ENCODE assay signal across 24 cellular contexts in the genomic region with DNA sequence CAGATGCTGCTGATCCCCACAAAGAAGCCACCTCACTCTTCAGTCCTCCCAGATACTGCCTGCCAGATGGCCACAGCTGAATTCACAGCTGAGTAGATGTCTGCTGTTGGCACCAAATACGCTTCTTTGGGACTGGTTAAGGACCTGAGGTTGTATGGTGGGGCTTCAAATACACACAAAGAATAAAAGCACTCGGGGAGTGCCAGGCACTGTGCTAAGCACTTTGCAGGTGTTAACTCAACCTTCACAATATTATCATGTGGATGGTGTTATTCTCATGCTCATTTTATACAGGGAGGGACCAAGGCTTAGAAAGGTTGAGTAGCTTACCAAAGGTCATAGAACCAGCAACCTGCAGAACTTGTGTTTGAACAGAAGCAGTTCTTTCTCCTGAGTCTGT.
"Had no signal": no experiment of that assay in that cellular context is flagged by ENCODE, and none has a peak within 500 bp of the region (broad histone marks: within the 10 kb centered on the region; RNA-seq: fewer than 3 reads in every experiment).

No MANE protein-coding gene starts in this region.

- H3K27me3 Mint-ChIP-seq: activated CD4-positive, alpha-beta T cell treated with anti-CD3 and anti-CD28 coated beads for 36 hours; activated CD8-positive, alpha-beta T cell treated with anti-CD3 and anti-CD28 coated beads for 36 hours; activated naive CD8-positive, alpha-beta T cell treated with anti-CD3 and anti-CD28 coated beads, Interleukin-2, amount 10 ng/mL, durations not matched to agents 7 days and 5 days; T-cell had no signal

- ATAC-seq: activated CD4-positive, alpha-beta T cell treated with anti-CD3 and anti-CD28 coated beads for 36 hours; activated CD8-positive, alpha-beta T cell treated with anti-CD3 and anti-CD28 coated beads for 36 hours; activated T-cell treated with anti-CD3 and anti-CD28 coated beads, Interleukin-2, amount 50 U/mL, for 72 hours; Panc1; Right ventricle myocardium inferior; T-cell had no signal

- H3K4me1 Mint-ChIP-seq: activated CD4-positive, alpha-beta T cell treated with anti-CD3 and anti-CD28 coated beads for 36 hours; activated naive CD8-positive, alpha-beta T cell treated with anti-CD3 and anti-CD28 coated beads, Interleukin-2, amount 10 ng/mL, durations not matched to agents 7 days and 5 days; T-cell had no signal

- DNase-seq: activated CD4-positive, alpha-beta T cell treated with anti-CD3 and anti-CD28 coated beads for 36 hours; activated CD8-positive, alpha-beta memory T cell treated with anti-CD3 and anti-CD28 coated beads, Interleukin-2, amount 50 U/mL, for 4 hours; activated CD8-positive, alpha-beta T cell treated with anti-CD3 and anti-CD28 coated beads for 36 hours; activated naive CD4-positive, alpha-beta T cell treated with anti-CD3 and anti-CD28 coated beads, Interleukin-2, amount 50 U/mL, for 16 hours; activated naive CD8-positive, alpha-beta T cell treated with anti-CD3 and anti-CD28 coated beads, Interleukin-2, amount 10 ng/mL, durations not matched to agents 7 days and 5 days; activated T-cell treated with anti-CD3 and anti-CD28 coated beads, Interleukin-2, amount 50 U/mL, for 72 hours; adrenal gland; colonic mucosa; KG1; NCI-H1048; NCI-H1417; NCI-H2081 treated with DMSO at 0.1 percent for 48 hours; NCI-H226; NCI-H510A treated with DMSO at 0.1 percent for 48 hours; NCI-H774; NK-92 treated with Interleukin-12 subunit alpha and Interleukin-12 subunit beta, amount 100 ng/mL, for 24 hours; OCI-M1; RPMI8226; T-cell; T-helper 2 cell; T1000 had no signal

- H3K36me3 Mint-ChIP-seq: activated naive CD8-positive, alpha-beta T cell treated with anti-CD3 and anti-CD28 coated beads, Interleukin-2, amount 10 ng/mL, durations not matched to agents 7 days and 5 days; T-cell had no signal

- H3K27ac Mint-ChIP-seq: activated CD4-positive, alpha-beta T cell treated with anti-CD3 and anti-CD28 coated beads for 36 hours; activated CD8-positive, alpha-beta T cell treated with anti-CD3 and anti-CD28 coated beads for 36 hours; activated naive CD8-positive, alpha-beta T cell treated with anti-CD3 and anti-CD28 coated beads, Interleukin-2, amount 10 ng/mL, durations not matched to agents 7 days and 5 days; activated T-cell treated with anti-CD3 and anti-CD28 coated beads, Interleukin-2, amount 50 U/mL, for 72 hours; T-cell had no signal

- H3K27ac ChIP-seq: adrenal gland, colonic mucosa, SK-N-MC had no signal

- H3K4me3 Mint-ChIP-seq: activated CD4-positive, alpha-beta T cell treated with anti-CD3 and anti-CD28 coated beads for 36 hours; activated CD8-positive, alpha-beta T cell treated with anti-CD3 and anti-CD28 coated beads for 36 hours; activated naive CD8-positive, alpha-beta T cell treated with anti-CD3 and anti-CD28 coated beads, Interleukin-2, amount 10 ng/mL, durations not matched to agents 7 days and 5 days; activated T-cell treated with anti-CD3 and anti-CD28 coated beads, Interleukin-2, amount 50 U/mL, for 72 hours; T-cell had no signal
